8 cellular contexts compared by ENCODE assay signal in genomic region chr14:36069535-36069900, GRCh38.
DNase-seq lines count a peak whose midpoint lies in the region; ATAC-seq and TF ChIP-seq lines count a peak whose summit lies in the region.

No MANE protein-coding gene starts in this region.

- no peaks in the 10 kb centered on the region for H3K79me2 ChIP-seq in DND-41 (ENCODE audit: insufficient read depth, low read length)

- H3K4me3 ChIP-seq in DND-41 (ENCODE audit: low read depth in 1 of 2, low read length in 2 of 2) (no peak overlapping the region), brain microvascular endothelial cell (ENCODE audit: low read depth, low read length) (no peak overlapping the region), transverse colon (no peak overlapping the region)

- H3K27ac ChIP-seq in DND-41 (ENCODE audit: low read length) (no peak overlapping the region), brain microvascular endothelial cell (no peak overlapping the region), transverse colon (no peak overlapping the region)

- no peaks in the 10 kb centered on the region for H4K20me1 ChIP-seq in DND-41 (ENCODE audit: insufficient read depth, low read length)

- H3K9me3 ChIP-seq in DND-41 (ENCODE audit: insufficient read depth, low read length, severe bottlenecking): no peaks in the 10 kb centered on the region
- H3K9me3 ChIP-seq in transverse colon: no peaks in the 10 kb centered on the region

- intact Hi-C loops in left colon (cut with DNase I, micrococcal nuclease) (no loop called here), transverse colon (cut with DNase I; ENCODE audit: low total_unique reads) (no loop called here)

- peak; percentile 81 for TF ChIP-seq RAD21 in Ishikawa (IDR thresholded peaks at IDR 0.05; ENCODE audit: low read depth)

- H3K4me1 ChIP-seq in DND-41 (ENCODE audit: insufficient read depth, low read length): no peaks in the 10 kb centered on the region
- peaks cover 0 to 6% (median 2%) of the 10 kb centered on the region in 4 donors for H3K4me1 ChIP-seq in transverse colon

- 39 to 58% methylated on average over 1 to 2 of the region's 2 CpGs for WGBS in transverse colon (ENCODE audit: low coverage in 1 of 2), 2 donors

- peaks cover 23% of the 10 kb centered on the region for H3K27me3 ChIP-seq in DND-41 (ENCODE audit: insufficient read depth, low read length, poor library complexity)
- H3K27me3 ChIP-seq in brain microvascular endothelial cell (replicated peaks): no peaks in the 10 kb centered on the region
- peaks cover 8% of the 10 kb centered on the region for H3K27me3 ChIP-seq in transverse colon

- TF ChIP-seq EP300 in Ishikawa (IDR thresholded peaks at IDR 0.05; ENCODE audit: borderline replicate concordance) (no peak), transverse colon (IDR thresholded peaks at IDR 0.05; ENCODE audit: low read depth) (no peak)

- TF ChIP-seq CTCF in DND-41 (IDR thresholded peaks at IDR 0.05; ENCODE audit: borderline replicate concordance, extremely low read depth, low read length, poor library complexity, severe bottlenecking) (peak; percentile 86), brain microvascular endothelial cell (IDR thresholded peaks at IDR 0.05; ENCODE audit: low read depth, low read length, missing control alignments) (peak; percentile 66), transverse colon (IDR thresholded peaks at IDR 0.05) (peak; percentile 31 to 55 (median 48))

- no peak overlapping the region for H2AFZ ChIP-seq in DND-41 (ENCODE audit: low read depth, low read length)

- in situ Hi-C loops in brain microvascular endothelial cell (cut with HindIII; ENCODE audit: low pct_ligation_motif_present, low sequenced_read_pairs) (no loop called here), transverse colon (cut with MboI; ENCODE audit: low pct_ligation_motif_present in 1 of 4, low pct_unique_long_range_greater_than_20kb in 1 of 4, low sequenced_read_pairs in 3 of 4) (loop anchor here in 1 of 4 donors (25.0 kb wide), 1 partner anchor 182 kb away; no protein-coding TSS in a partner anchor)

- DNase-seq in DND-41 (peak; percentile 57), NOMO-1 (lab: John Stamatoyannopoulos, UW; ENCODE audit: unreplicated experiment in 2 of 2) (peak; percentile 12 to 37), brain microvascular endothelial cell (peak; percentile 12), left colon (peak in 1 of 2 donors; percentile 12), transverse colon (no peak), T-helper 9 cell (no peak)

- H3K36me3 ChIP-seq in DND-41 (ENCODE audit: insufficient read depth, low read length): no peaks in the 10 kb centered on the region
- no peaks in the 10 kb centered on the region for H3K36me3 ChIP-seq in brain microvascular endothelial cell (replicated peaks)
- H3K36me3 ChIP-seq in transverse colon: no peaks in the 10 kb centered on the region

- ATAC-seq in DND-41 (ENCODE audit: insufficient read depth, low read depth) (peak; percentile 92), GM21423 (IDR thresholded peaks at IDR 0.05; ENCODE audit: unreplicated experiment) (peak; percentile 74), left colon (peak; percentile 89)

- no peak for TF ChIP-seq POLR2A in transverse colon (IDR thresholded peaks at IDR 0.05)

- H3K9ac ChIP-seq in DND-41 (ENCODE audit: low read depth, low read length): no peak overlapping the region

- H3K4me2 ChIP-seq in DND-41 (ENCODE audit: insufficient read depth, low read length): no peak overlapping the region

TF ChIP-seq in Ishikawa, 13 proteins besides CTCF, POLR2A, EP300 and RAD21:
- TF ChIP-seq TEAD4 (IDR thresholded peaks at IDR 0.05) (peak; percentile 51), FOXM1 (IDR thresholded peaks at IDR 0.05; ENCODE audit: borderline replicate concordance, low read depth) (no peak), YY1 (IDR thresholded peaks at IDR 0.05; ENCODE audit: low read depth) (no peak), CREB1 (IDR thresholded peaks at IDR 0.05; ENCODE audit: low read depth) (no peak), TCF12 (IDR thresholded peaks at IDR 0.05; ENCODE audit: low read depth) (0 out of 2 replicates have a peak, but pooled peaks have one; percentile 7), CEBPB (IDR thresholded peaks at IDR 0.05) (no peak), NFIC (IDR thresholded peaks at IDR 0.05) (peak; percentile 69)

Comparison
In these comparisons a context has a peak if more than half of its experiments do, and no peak if none do; other contexts are left out.
1. DNase-seq: peak in DND-41 (single experiment), NOMO-1 (2 of 2) and brain microvascular endothelial cell (single experiment); none in transverse colon (single experiment) and T-helper 9 cell (single experiment).
2. Peak in every context shown above with its lines, with median percentiles within 50 percentile points of each other: ATAC-seq and CTCF ChIP-seq.